In genomic region chr18:8001711-8002110, GRCh38 we compare ENCODE assay signal across 26 cellular contexts.
"Had no signal": no experiment of that assay in that cellular context is flagged by ENCODE, and none has a peak within 500 bp of the region (broad histone marks: within the 10 kb centered on the region; RNA-seq: fewer than 3 reads in every experiment).

No MANE protein-coding gene starts in this region.

- H3K9me3 ChIP-seq: body of pancreas, lower lobe of right lung, mucosa of descending colon, right lobe of liver, testis, vagina had no signal

- ATAC-seq: body of pancreas; left lobe of liver; lower lobe of right lung; mucosa of descending colon; right lobe of liver; stimulated activated naive B cell treated with anti-CD40 and anti-IgM and Interleukin-4, amounts not matched to agents 10 μg/mL and 1 μg/mL and 100 μg/mL, for 72 hours had no signal

- H3K36me3 Mint-ChIP-seq: activated naive CD4-positive, alpha-beta T cell treated with anti-CD3 and anti-CD28 coated beads, Interleukin-2, amount 10 ng/mL, durations not matched to agents 7 days and 5 days; naive B cell; stimulated activated naive B cell treated with anti-CD40 and anti-IgM and Interleukin-4, amounts not matched to agents 10 μg/mL and 1 μg/mL and 100 μg/mL, for 72 hours; type B pancreatic cell had no signal

- H3K27me3 ChIP-seq: body of pancreas, cardiac muscle cell, hepatocyte, right lobe of liver, testis, vagina had no signal

- H3K36me3 ChIP-seq: cardiac muscle cell, lower lobe of right lung, right lobe of liver, vagina had no signal

- H3K4me1 ChIP-seq: testis, vagina had no signal

- H3K27ac Mint-ChIP-seq: activated CD4-positive, alpha-beta memory T cell treated with anti-CD3 and anti-CD28 coated beads, Interleukin-2, amount 10 ng/mL, durations not matched to agents 7 days and 5 days; activated naive CD4-positive, alpha-beta T cell treated with anti-CD3 and anti-CD28 coated beads, Interleukin-2, amount 10 ng/mL, durations not matched to agents 7 days and 5 days; immature natural killer cell; naive B cell; stimulated activated naive B cell treated with anti-CD40 and anti-IgM and Interleukin-4, amounts not matched to agents 10 μg/mL and 1 μg/mL and 100 μg/mL, for 72 hours; type B pancreatic cell had no signal

- H3K27ac ChIP-seq: body of pancreas, cardiac muscle cell, hepatocyte, lower lobe of right lung, right lobe of liver, testis, vagina had no signal

- H3K27me3 Mint-ChIP-seq: activated CD4-positive, alpha-beta memory T cell treated with anti-CD3 and anti-CD28 coated beads, Interleukin-2, amount 10 ng/mL, durations not matched to agents 7 days and 5 days; activated naive CD4-positive, alpha-beta T cell treated with anti-CD3 and anti-CD28 coated beads, Interleukin-2, amount 10 ng/mL, durations not matched to agents 7 days and 5 days; naive B cell; stimulated activated naive B cell treated with anti-CD40 and anti-IgM and Interleukin-4, amounts not matched to agents 10 μg/mL and 1 μg/mL and 100 μg/mL, for 72 hours had no signal

- H3K4me3 ChIP-seq: body of pancreas, cardiac muscle cell, hepatocyte, lower lobe of right lung, mucosa of descending colon, right lobe of liver, smooth muscle cell, testis, vagina had no signal

- H3K4me1 Mint-ChIP-seq: activated CD4-positive, alpha-beta memory T cell treated with anti-CD3 and anti-CD28 coated beads, Interleukin-2, amount 10 ng/mL, durations not matched to agents 7 days and 5 days; activated naive CD4-positive, alpha-beta T cell treated with anti-CD3 and anti-CD28 coated beads, Interleukin-2, amount 10 ng/mL, durations not matched to agents 7 days and 5 days; immature natural killer cell; naive B cell; stimulated activated naive B cell treated with anti-CD40 and anti-IgM and Interleukin-4, amounts not matched to agents 10 μg/mL and 1 μg/mL and 100 μg/mL, for 72 hours had no signal

- H3K4me3 Mint-ChIP-seq: activated CD4-positive, alpha-beta memory T cell treated with anti-CD3 and anti-CD28 coated beads, Interleukin-2, amount 10 ng/mL, durations not matched to agents 7 days and 5 days; activated naive CD4-positive, alpha-beta T cell treated with anti-CD3 and anti-CD28 coated beads, Interleukin-2, amount 10 ng/mL, durations not matched to agents 7 days and 5 days; immature natural killer cell; naive B cell; stimulated activated naive B cell treated with anti-CD40 and anti-IgM and Interleukin-4, amounts not matched to agents 10 μg/mL and 1 μg/mL and 100 μg/mL, for 72 hours; type B pancreatic cell had no signal

- DNase-seq: activated CD4-positive, alpha-beta memory T cell treated with anti-CD3 and anti-CD28 coated beads, Interleukin-2, amount 10 ng/mL, durations not matched to agents 7 days and 5 days; activated CD4-positive, alpha-beta T cell treated with anti-CD3 and anti-CD28 coated beads for 48 hours; activated CD4-positive, CD25-positive, alpha-beta regulatory T cell; activated effector memory CD4-positive, alpha-beta T cell treated with anti-CD3 and anti-CD28 coated beads, Interleukin-2, amount 50 U/mL, for 16 hours; activated naive CD4-positive, alpha-beta T cell treated with anti-CD3 and anti-CD28 coated beads, Interleukin-2, amount 10 ng/mL, durations not matched to agents 7 days and 5 days; body of pancreas; cortex of kidney; erythroblast; foreskin melanocyte; glutamatergic neuron; immature natural killer cell; lower lobe of right lung; mesendoderm; mucosa of descending colon; naive B cell; occipital lobe; right lobe of liver; stimulated activated CD4-positive, alpha-beta T cell treated with anti-CD3 and anti-CD28 coated beads, Interleukin-15, amount 100 ng/mL, for 24 hours; stimulated activated naive B cell treated with anti-CD40 and anti-IgM and Interleukin-4, amounts not matched to agents 10 μg/mL and 1 μg/mL and 100 μg/mL, for 72 hours; testis had no signal
